ENCODE assay signal across 8 cellular contexts in the genomic region with DNA sequence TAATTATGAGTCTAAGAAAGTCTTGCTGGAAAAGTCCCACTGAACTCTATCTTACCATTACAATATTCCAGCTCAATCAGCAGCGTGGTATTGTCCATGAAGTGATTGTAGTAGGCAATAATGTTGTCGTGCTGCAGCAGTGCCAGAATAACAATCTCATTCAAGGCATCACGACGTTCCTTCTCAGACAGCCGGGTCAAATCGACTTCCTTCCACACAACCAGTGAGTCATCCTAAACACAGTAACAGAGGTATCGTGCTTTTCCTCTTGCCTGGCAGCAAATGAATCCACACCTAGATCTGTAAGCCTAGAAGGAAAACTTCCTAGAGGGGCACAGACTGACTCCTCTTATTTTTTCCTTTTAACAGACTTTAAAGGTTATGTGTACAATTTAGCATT. TPM values are rescaled to one million over a fixed set of nuclear protein-coding genes. Genes with fewer than 3 reads are reported as not detected.
DNase-seq lines count a peak whose midpoint lies in the region; ATAC-seq and TF ChIP-seq lines count a peak whose summit lies in the region.

No MANE protein-coding gene starts in this region.

- peak; percentile 61 for ATAC-seq in RWPE2 (ENCODE audit: low read depth)
- no peak for ATAC-seq in activated CD4-positive, CD25-positive, alpha-beta regulatory T cell treated with anti-CD3 and anti-CD28 coated beads, Interleukin-2, amount 50 U/mL, for 24 hours

- H3K9me3 ChIP-seq in RWPE2 (ENCODE audit: severe bottlenecking) (no peaks in the 10 kb centered on the region), osteoblast (ENCODE audit: low read depth, low read length) (no peaks in the 10 kb centered on the region), vagina (no peaks in the 10 kb centered on the region)

- peak overlapping the region; percentile 53 for H3K4me2 ChIP-seq in osteoblast (ENCODE audit: insufficient read depth, low read length)

- TF ChIP-seq CTCF in RWPE2 (IDR thresholded peaks at IDR 0.05; ENCODE audit: poor library complexity, severe bottlenecking) (no peak), osteoblast (IDR thresholded peaks at IDR 0.05; ENCODE audit: extremely low read depth, low read depth, low read length) (no peak), vagina (IDR thresholded peaks at IDR 0.05) (no peak)

- no peak for TF ChIP-seq POLR2A in vagina (IDR thresholded peaks at IDR 0.05)

- no peak overlapping the region for H3K4me3 ChIP-seq in RWPE2 (ENCODE audit: severe bottlenecking)
- no peak overlapping the region for H3K4me3 ChIP-seq in osteoblast (ENCODE audit: insufficient read depth, low read length)
- H3K4me3 ChIP-seq in vagina: no peak overlapping the region

- no peak overlapping the region for H2AFZ ChIP-seq in osteoblast (ENCODE audit: low read length)

- H3K36me3 ChIP-seq in RWPE2 (ENCODE audit: low read depth) (peaks cover 30% of the 10 kb centered on the region), osteoblast (ENCODE audit: insufficient read depth, low read length) (peaks cover 25% of the 10 kb centered on the region), vagina (peaks cover 0 to 14% of the 10 kb centered on the region in 2 donors)

- peaks cover 29% of the 10 kb centered on the region for H3K79me2 ChIP-seq in osteoblast (ENCODE audit: insufficient read depth, low read length)

- DNase-seq in GF-D8 (lab: John Stamatoyannopoulos, UW) (peak; percentile 25), RWPE2 (ENCODE audit: low spot score) (no peak), osteoblast (ENCODE audit: insufficient read length, low spot score, missing footprints) (peak; percentile 92), vagina (ENCODE audit: extremely low spot score in 2 of 2) (no peak), NCI-H1417 (lab: John Stamatoyannopoulos, UW) (no peak)
- peak; percentile 15 for DNase-seq in central memory CD4-positive, alpha-beta T cell
- DNase-seq in effector CD8-positive, alpha-beta T cell (lab: John Stamatoyannopoulos, UW): no peak

- peaks cover 31% of the 10 kb centered on the region for H3K4me1 ChIP-seq in RWPE2 (ENCODE audit: insufficient read depth, poor library complexity, severe bottlenecking)
- peaks cover 36% of the 10 kb centered on the region for H3K4me1 ChIP-seq in osteoblast (ENCODE audit: insufficient read depth, low read length)
- H3K4me1 ChIP-seq in vagina: peaks cover 54% of the 10 kb centered on the region

- intact Hi-C loops in vagina (cut with DNase I): no loop called here

- no peaks in the 10 kb centered on the region for H4K20me1 ChIP-seq in osteoblast (ENCODE audit: insufficient read depth, low read length)

- H3K27me3 ChIP-seq in RWPE2 (ENCODE audit: insufficient read depth, poor library complexity, severe bottlenecking) (no peaks in the 10 kb centered on the region), osteoblast (ENCODE audit: insufficient read depth, low read length) (no peaks in the 10 kb centered on the region), vagina (no peaks in the 10 kb centered on the region)

- peak overlapping the region; percentile 73 for H3K27ac ChIP-seq in RWPE2 (ENCODE audit: poor library complexity, severe bottlenecking)
- H3K27ac ChIP-seq in osteoblast (ENCODE audit: low read depth, low read length): peak overlapping the region; percentile 31
- no peak overlapping the region for H3K27ac ChIP-seq in vagina

RNA-seq across cellular contexts. Expression of a gene that starts 2.9 kb away (rescaled TPM):
- total RNA-seq in osteoblast (42.7 and 44.5 TPM in 2 replicates), vagina (58.4 TPM)

RNA-seq across cellular contexts. Expression of a gene that starts 52.4 kb away (rescaled TPM):
- total RNA-seq in osteoblast (306 and 314 TPM in 2 replicates), vagina (249 TPM)

RNA-seq across cellular contexts. Expression of a gene that starts 54.5 kb away (rescaled TPM):
- total RNA-seq in osteoblast (1.1 and 1.2 TPM in 2 replicates), vagina (not detected)

Comparison
In these comparisons a context has a peak if more than half of its experiments do, and no peak if none do; other contexts are left out.
1. DNase-seq: peak in GF-D8 (single experiment), central memory CD4-positive, alpha-beta T cell (single experiment) and osteoblast (single experiment); none in RWPE2 (single experiment), vagina (0 of 2), effector CD8-positive, alpha-beta T cell (single experiment) and NCI-H1417 (0 of 3).